15 cellular contexts compared by ENCODE assay signal in genomic region chr5:114097570-114097969, GRCh38.
"Had no signal": no experiment of that assay in that cellular context is flagged by ENCODE, and none has a peak within 500 bp of the region (broad histone marks: within the 10 kb centered on the region; RNA-seq: fewer than 3 reads in every experiment).

No MANE protein-coding gene starts in this region.

- H3K4me3 ChIP-seq: hepatocyte, skin epidermis, tibial nerve had no signal

- H3K79me2 ChIP-seq: hepatocyte had no signal

- H3K4me2 ChIP-seq: hepatocyte had no signal

- DNase-seq: activated CD4-positive, alpha-beta T cell treated with anti-CD3 and anti-CD28 coated beads, Interleukin-2, amount 50 U/mL, for 1 hour; activated CD8-positive, alpha-beta memory T cell treated with anti-CD3 and anti-CD28 coated beads for 24 hours; activated naive CD4-positive, alpha-beta T cell treated with Interleukin-2 at 50 U/mL for 16 hours; anterior cingulate cortex; brain microvascular endothelial cell; occipital lobe; right cardiac atrium; stimulated activated CD4-positive, alpha-beta T cell treated with anti-CD3 and anti-CD28 coated beads, Interleukin-15, amount 100 ng/mL, for 24 hours; stimulated activated CD4-positive, alpha-beta T cell treated with anti-CD3 and anti-CD28 coated beads, Interleukin-4, amount 100 ng/mL, for 1 hour; stimulated activated naive CD4-positive, alpha-beta T cell had no signal

- H3K4me1 ChIP-seq: tibial nerve had no signal

- H2AFZ ChIP-seq: hepatocyte had no signal

- H3K27ac ChIP-seq: brain microvascular endothelial cell, hepatocyte, skin epidermis, tibial nerve had no signal

- ATAC-seq: activated CD4-positive, CD25-positive, alpha-beta regulatory T cell treated with anti-CD3 and anti-CD28 coated beads, Interleukin-2, amount 50 U/mL, for 24 hours; activated T-helper 17 cell treated with anti-CD3 and anti-CD28 coated beads, Interleukin-2, amount 50 U/mL, for 72 hours; right cardiac atrium had no signal

- H3K36me3 ChIP-seq: brain microvascular endothelial cell, tibial nerve had no signal

- H3K27me3 ChIP-seq: brain microvascular endothelial cell, hepatocyte, tibial nerve had no signal
